Comparison of ENCODE assay signal across 23 cellular contexts in genomic region chr16:16164244-16164643, GRCh38. TPM values are rescaled to one million over a fixed set of nuclear protein-coding genes. Genes with fewer than 3 reads are reported as not detected.
DNase-seq lines count a peak whose midpoint lies in the region; ATAC-seq, FAIRE-seq and TF ChIP-seq lines count a peak whose summit lies in the region.
"Had no signal": no experiment of that assay in that cellular context is flagged by ENCODE, and none has a peak within 500 bp of the region (broad histone marks: within the 10 kb centered on the region; RNA-seq: fewer than 3 reads in every experiment).

No MANE protein-coding gene starts in this region.

- TF ChIP-seq EP300 in GM12878 (IDR thresholded peaks at IDR 0.05; ENCODE audit: borderline replicate concordance in 1 of 2, control insufficient read depth in 1 of 2, low read depth in 2 of 2, low read length in 2 of 2) = no peak

- peak overlapping the region; percentile 56 for H3K4me2 ChIP-seq in BLaER1
- H3K4me2 ChIP-seq in DND-41 (ENCODE audit: insufficient read depth, low read length) = no peak overlapping the region
- H3K4me2 ChIP-seq in GM12878 (ENCODE audit: control insufficient read depth, insufficient read depth) = no peak overlapping the region
- H3K4me2 ChIP-seq: GM23338 had no signal

- H2AFZ ChIP-seq in DND-41 (ENCODE audit: low read depth, low read length) = no peak overlapping the region
- H2AFZ ChIP-seq in GM12878 (ENCODE audit: control insufficient read depth, low read depth, low read length) = no peak overlapping the region
- H2AFZ ChIP-seq: GM23338 had no signal

- H3K9me3 ChIP-seq in BLaER1 (peaks cover 42% of the 10 kb centered on the region), DND-41 (ENCODE audit: insufficient read depth, low read length, severe bottlenecking) (peaks cover 10% of the 10 kb centered on the region), GM12878 (replicated peaks; ENCODE audit: control insufficient read depth, insufficient read depth, low read length) (peaks cover under 1% of the 10 kb centered on the region; the same call in 1 of the 3 replicates)

- TF ChIP-seq CTCF in DND-41 (IDR thresholded peaks at IDR 0.05; ENCODE audit: borderline replicate concordance, extremely low read depth, low read length, poor library complexity, severe bottlenecking) (no peak), GM12878 (IDR thresholded peaks at IDR 0.05 in 2 of 3, conservative IDR thresholded peaks at IDR 0.05 in 1 of 3; ENCODE audit: control insufficient read depth in 2 of 3, extremely low read depth in 1 of 3, insufficient read depth in 1 of 3, low read depth in 3 of 3, low read length in 3 of 3) (no peak), omental fat pad (IDR thresholded peaks at IDR 0.05) (no peak)

- H3K36me3 ChIP-seq in BLaER1 = no peaks in the 10 kb centered on the region
- H3K36me3 ChIP-seq in DND-41 (ENCODE audit: insufficient read depth, low read length) = no peaks in the 10 kb centered on the region
- no peaks in the 10 kb centered on the region for H3K36me3 ChIP-seq in GM12878 (ENCODE audit: control insufficient read depth in 2 of 2, insufficient read depth in 2 of 2, low read length in 1 of 2)

- TF ChIP-seq RAD21 in GM12878 (IDR thresholded peaks at IDR 0.05; ENCODE audit: insufficient read depth, low read depth, low read length) = no peak

- H3K4me3 ChIP-seq in BLaER1 (no peak overlapping the region), DND-41 (ENCODE audit: low read depth in 1 of 2, low read length in 2 of 2) (no peak overlapping the region), GM12878 (no peak overlapping the region)
- no peak overlapping the region for H3K4me3 ChIP-seq in Jurkat, Clone E6-1 (ENCODE audit: low read length)
- H3K4me3 ChIP-seq: GM23338 had no signal

- H3K79me2 ChIP-seq in DND-41 (ENCODE audit: insufficient read depth, low read length) (no peaks in the 10 kb centered on the region), GM12878 (ENCODE audit: control insufficient read depth, insufficient read depth, low read length) (no peaks in the 10 kb centered on the region)

- CTCF ChIA-PET in GM12878 (lab: Yijun Ruan, JAX) = no interaction called here

- DNase-seq in DND-41 = no peak
- peak; percentile 49 for DNase-seq in Jurkat, Clone E6-1 (ENCODE audit: low read depth, low spot score)
- no peak for DNase-seq in GM12878 (ENCODE audit: low read depth, low spot score)
- DNase-seq in NCI-H128 (lab: John Stamatoyannopoulos, UW; ENCODE audit: unreplicated experiment) = no peak
- no peak for DNase-seq in dermis blood vessel endothelial cell
- DNase-seq in omental fat pad (ENCODE audit: low spot score) = no peak
- DNase-seq: AML-193; CD8-positive, alpha-beta T cell; COR-L47; DMS 273 treated with DMSO at 0.1 percent for 48 hours; DMS53; HCEC 1CT; HFFc6; Kasumi-1; KG1 had no signal

- SMC1A ChIA-PET in GM12878 (lab: Charles Lee; ENCODE audit: uncharacterized antibody, unreplicated experiment) = interaction anchor here (0.6 to 1.0 kb wide), 2 partner anchors 28 to 339 kb away, joined by 3 read pairs; no protein-coding TSS in a partner anchor

- no TSS peak for BruUV-seq in GM12878 (replicated peaks; lab: Mats Ljungman, UMichigan)

- ATAC-seq in DND-41 (ENCODE audit: insufficient read depth, low read depth) (no peak), GM12878 (no peak), HG03196 (IDR thresholded peaks at IDR 0.05; ENCODE audit: unreplicated experiment) (no peak), omental fat pad (ENCODE audit: low FRiP score) (no peak)
- ATAC-seq: CD8-positive, alpha-beta T cell; GM23338 had no signal

- H3K27ac ChIP-seq in BLaER1 (peak overlapping the region; percentile 77; the same call in 1 of the 2 replicates), DND-41 (ENCODE audit: low read length) (peak overlapping the region; percentile 39; the same call in 1 of the 2 replicates), GM12878 (ENCODE audit: control insufficient read depth, insufficient read depth) (no peak overlapping the region)

- POLR2A ChIA-PET in GM12878 (lab: Charles Lee) = no interaction called here

- in situ Hi-C loops in GM12878 (cut with MboI) = no loop called here

- H3K9ac ChIP-seq in BLaER1 (no peak overlapping the region), DND-41 (ENCODE audit: low read depth, low read length) (no peak overlapping the region), GM12878 (ENCODE audit: control insufficient read depth, insufficient read depth, low read length) (no peak overlapping the region)

- H4K20me1 ChIP-seq in BLaER1 (no peaks in the 10 kb centered on the region), DND-41 (ENCODE audit: insufficient read depth, low read length) (no peaks in the 10 kb centered on the region), GM12878 (ENCODE audit: control insufficient read depth, insufficient read depth) (no peaks in the 10 kb centered on the region)

- H3K4me1 ChIP-seq in BLaER1 (peaks cover 37% of the 10 kb centered on the region), DND-41 (ENCODE audit: insufficient read depth, low read length) (peaks cover 19% of the 10 kb centered on the region; the same call in 1 of the 2 replicates), GM12878 (ENCODE audit: control insufficient read depth, insufficient read depth, low read length) (no peaks in the 10 kb centered on the region)

- H3K27me3 ChIP-seq in BLaER1 (no peaks in the 10 kb centered on the region), DND-41 (ENCODE audit: insufficient read depth, low read length, poor library complexity) (no peaks in the 10 kb centered on the region), GM12878 (replicated peaks in 1 of 2; ENCODE audit: control insufficient read depth in 2 of 2, insufficient read depth in 2 of 2, low read length in 1 of 2) (no peaks in the 10 kb centered on the region)

- intact Hi-C loops in GM12878 (cut with micrococcal nuclease; ENCODE audit: unreplicated experiment) = no loop called here

- no peak for FAIRE-seq in GM12878 (lab: Jason Lieb, UNC)
- FAIRE-seq: A204.1, G401.6, GM12892, GM18507, H54 had no signal

- 28% methylated on average over 3 of the region's 3 CpGs for WGBS in GM12878 (ENCODE audit: insufficient coverage, insufficient replicate concordance, low lambda C conversion rate, missing lambda C conversion rate)

- TF ChIP-seq POLR2A in GM12878 (IDR thresholded peaks at IDR 0.05; ENCODE audit: low read depth, low read length) = no peak

- RAD21 ChIA-PET in GM12878 (lab: Charles Lee; ENCODE audit: unreplicated experiment) = no interaction called here

TF ChIP-seq in GM12878, 131 proteins besides CTCF, POLR2A, EP300 and RAD21:
- TF ChIP-seq PML (IDR thresholded peaks at IDR 0.05; ENCODE audit: low read length) = no peak
- TF ChIP-seq, protein P1, sequence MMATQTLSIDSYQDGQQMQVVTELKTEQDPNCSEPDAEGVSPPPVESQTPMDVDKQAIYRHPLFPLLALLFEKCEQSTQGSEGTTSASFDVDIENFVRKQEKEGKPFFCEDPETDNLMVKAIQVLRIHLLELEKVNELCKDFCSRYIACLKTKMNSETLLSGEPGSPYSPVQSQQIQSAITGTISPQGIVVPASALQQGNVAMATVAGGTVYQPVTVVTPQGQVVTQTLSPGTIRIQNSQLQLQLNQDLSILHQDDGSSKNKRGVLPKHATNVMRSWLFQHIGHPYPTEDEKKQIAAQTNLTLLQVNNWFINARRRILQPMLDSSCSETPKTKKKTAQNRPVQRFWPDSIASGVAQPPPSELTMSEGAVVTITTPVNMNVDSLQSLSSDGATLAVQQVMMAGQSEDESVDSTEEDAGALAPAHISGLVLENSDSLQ (IDR thresholded peaks at IDR 0.05) = 0 out of 2 replicates have a peak, but pooled peaks have one; percentile 36
TF ChIP-seq in GM12878: peak in this region for 1.

RNA-seq across cellular contexts. Expression of gene ABCC6, which starts 59.0 kb away (rescaled TPM):
- not detected for polyA plus RNA-seq in Jurkat, Clone E6-1 (2012; ENCODE audit: insufficient read depth, insufficient read length)
- not detected in 2 replicates for total RNA-seq in GM12878 (2013; cell fraction: nucleolus; rRNA removed)
- not detected in 2 replicates for total RNA-seq in GM12878 (2014; rRNA removed)
- total RNA-seq in GM12878 (2014; rRNA removed; fragmentation: Illumina TruSeq; extraction: Trizol) = not detected in 2 replicates
- total RNA-seq in GM12878 (2021) = 0.05 TPM in 1 of 2 replicates, not detected in the other
- polyA plus RNA-seq in GM12878 (2011; ENCODE audit: low read depth) = 0.05 TPM
- 0.05 TPM in 1 of 2 replicates, not detected in the other for polyA plus RNA-seq in GM12878 (2011; rRNA removed)
- polyA plus RNA-seq in GM12878 (2011; cell fraction: cytosol; rRNA removed) = 0.03 and 0.05 TPM in 2 replicates
- polyA plus RNA-seq in GM12878 (2011; cell fraction: nucleus; rRNA removed) = 0.07 and 0.12 TPM in 2 replicates
- polyA plus RNA-seq in GM12878 (2012) = 0.18 and 0.28 TPM in 2 replicates
- not detected in 2 replicates for polyA plus RNA-seq in GM12878 (2014; fragmentation: Illumina TruSeq; extraction: Trizol)
- polyA plus RNA-seq in GM12878 (2014; fragmentation: Nextera tagmentation; extraction: Ambion mirVana) = under 1 TPM; 0.06 to 0.13 TPM
- 0.06 TPM in 1 of 2 replicates, not detected in the other for polyA plus RNA-seq in GM12878 (2014; rRNA removed)
- under 1 TPM; 0.05 to 0.09 TPM for polyA plus RNA-seq in GM12878 (2016; fragmentation: Nextera tagmentation; extraction: Ambion mirVana)
- polyA minus RNA-seq in GM12878 (2011; rRNA and poly(A)+ RNA removed) = not detected in 2 replicates
- polyA minus RNA-seq in GM12878 (2011; cell fraction: cytosol; rRNA and poly(A)+ RNA removed) = not detected in 2 replicates
- polyA minus RNA-seq in GM12878 (2011; cell fraction: nucleus; rRNA and poly(A)+ RNA removed) = not detected in 2 replicates
- total RNA-seq in dermis blood vessel endothelial cell = under 0.01 and 0.47 TPM in 2 replicates
- total RNA-seq in omental fat pad = 1 to 10 TPM; 2.2 to 9.9 (median 3.8) TPM
- total RNA-seq: CD8-positive, alpha-beta T cell had no signal
